8 cellular contexts compared by ENCODE assay signal in the genomic region with DNA sequence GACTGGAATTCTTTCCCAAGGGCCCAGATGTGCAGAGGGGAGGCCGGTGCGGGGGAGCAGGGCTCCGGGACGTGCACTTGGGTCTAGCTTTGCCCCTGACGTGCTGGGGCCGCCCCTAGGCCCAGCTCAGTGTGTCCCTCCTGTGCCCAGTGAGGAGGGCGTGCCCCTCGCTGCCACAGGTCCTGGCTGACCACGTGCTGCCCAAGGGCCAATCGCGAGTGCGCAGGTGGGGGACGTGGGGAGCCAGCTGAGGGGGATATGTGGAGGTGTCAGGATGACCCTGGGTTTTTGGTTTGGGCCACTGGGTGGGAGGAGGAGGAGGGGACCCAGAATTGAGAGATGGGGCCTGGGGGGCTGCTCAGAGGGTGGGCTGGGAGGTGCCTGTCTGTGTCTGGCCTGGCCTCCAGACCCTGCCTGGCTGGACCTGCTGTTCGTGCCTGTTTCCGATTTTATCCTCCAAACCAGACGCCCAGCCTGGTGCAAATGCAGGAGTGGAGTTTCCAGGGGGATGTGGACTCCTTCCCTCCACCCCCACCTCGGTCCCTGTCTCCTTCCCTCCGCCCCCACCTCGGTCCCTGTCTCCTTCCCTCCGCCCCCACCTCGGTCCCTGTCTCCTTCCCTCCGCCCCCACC. TPM values are rescaled to one million over a fixed set of nuclear protein-coding genes. Genes with fewer than 3 reads are reported as not detected.
DNase-seq lines count a peak whose midpoint lies in the region; ATAC-seq and TF ChIP-seq lines count a peak whose summit lies in the region.

No MANE protein-coding gene starts in this region.

- TF ChIP-seq POLR2A in right lobe of liver (IDR thresholded peaks at IDR 0.05) (no peak), transverse colon (IDR thresholded peaks at IDR 0.05) (no peak)

- H3K27ac Mint-ChIP-seq in activated CD4-positive, alpha-beta T cell treated with anti-CD3 and anti-CD28 coated beads, Interleukin-2, amount 10 ng/mL, durations not matched to agents 24 days and 14 days, result no peak overlapping the region

- H3K4me3 Mint-ChIP-seq in activated CD4-positive, alpha-beta T cell treated with anti-CD3 and anti-CD28 coated beads, Interleukin-2, amount 10 ng/mL, durations not matched to agents 24 days and 14 days, result no peak overlapping the region

- CTCF ChIA-PET in BJ (lab: Yijun Ruan, JAX), result interaction anchor here (1.2 to 1.7 kb wide), 3 partner anchors 14 to 78 kb away, joined by 3 to 6 read pairs (median 3); no protein-coding TSS in a partner anchor

- in situ Hi-C loops in transverse colon (cut with MboI; ENCODE audit: low pct_ligation_motif_present in 1 of 4, low pct_unique_long_range_greater_than_20kb in 1 of 4, low sequenced_read_pairs in 3 of 4), result no loop called here

- no peak for TF ChIP-seq CTCF in BJ (IDR thresholded peaks at IDR 0.05; ENCODE audit: insufficient read depth, low read depth, low read length)
- no peak for TF ChIP-seq CTCF in OCI-LY3 (IDR thresholded peaks at IDR 0.05; ENCODE audit: low read depth, low read length)
- TF ChIP-seq CTCF in coronary artery (IDR thresholded peaks at IDR 0.05), result no peak
- no peak for TF ChIP-seq CTCF in right lobe of liver (IDR thresholded peaks at IDR 0.05)
- TF ChIP-seq CTCF in transverse colon (IDR thresholded peaks at IDR 0.05), result no peak

- TF ChIP-seq EP300 in transverse colon (IDR thresholded peaks at IDR 0.05; ENCODE audit: low read depth), result no peak

- ATAC-seq in GM21723 (IDR thresholded peaks at IDR 0.05; ENCODE audit: unreplicated experiment) (peak; percentile 46), right lobe of liver (peak; percentile 44 to 61 (median 54)), GM19395 (IDR thresholded peaks at IDR 0.05; ENCODE audit: unreplicated experiment) (no peak)

- H3K9ac ChIP-seq in OCI-LY3 (ENCODE audit: low read length), result no peak overlapping the region

- DNase-seq in BJ (ENCODE audit: low read depth) (peak; percentile 17), coronary artery (ENCODE audit: low spot score) (no peak), right lobe of liver (peak; percentile 46 to 58 (median 49)), transverse colon (peak; percentile 67)
- no peak for DNase-seq in activated CD4-positive, alpha-beta T cell treated with anti-CD3 and anti-CD28 coated beads, Interleukin-2, amount 10 ng/mL, durations not matched to agents 24 days and 14 days

- no peak overlapping the region for H2AFZ ChIP-seq in OCI-LY3 (ENCODE audit: low read depth, low read length)

- POLR2A ChIA-PET in BJ (lab: Charles Lee), result no interaction called here

- 3% methylated on average over 5 of the region's 22 CpGs for WGBS in right lobe of liver (ENCODE audit: insufficient coverage, low coverage, low lambda C conversion rate, missing lambda C conversion rate)
- WGBS in transverse colon (ENCODE audit: low coverage in 1 of 2), 2 donors, result 6% methylated on average over 17 of the region's 22 CpGs; no CpG with 5 or more reads in 1 of the 2 donors

- H3K4me3 ChIP-seq in BJ (ENCODE audit: low read depth, low read length) (no peak overlapping the region), OCI-LY3 (ENCODE audit: low read length) (peak overlapping the region; percentile 74), coronary artery (peak overlapping the region; percentile 65), right lobe of liver (peak overlapping the region in 1 of 3 donors; percentile 11), transverse colon (peak overlapping the region in 2 of 4 donors; percentile 26 to 30)

- no peaks in the 10 kb centered on the region for H3K36me3 Mint-ChIP-seq in activated CD4-positive, alpha-beta T cell treated with anti-CD3 and anti-CD28 coated beads, Interleukin-2, amount 10 ng/mL, durations not matched to agents 24 days and 14 days (ENCODE audit: low read depth)

- no peaks in the 10 kb centered on the region for H3K27me3 ChIP-seq in BJ (ENCODE audit: control insufficient read depth, insufficient read depth, low read length)
- no peaks in the 10 kb centered on the region for H3K27me3 ChIP-seq in OCI-LY3 (ENCODE audit: low read depth, low read length)
- no peaks in the 10 kb centered on the region for H3K27me3 ChIP-seq in right lobe of liver
- peaks cover 4% of the 10 kb centered on the region for H3K27me3 ChIP-seq in transverse colon

- peaks cover 2% of the 10 kb centered on the region; the same call in 1 of the 2 replicates for H3K36me3 ChIP-seq in BJ (ENCODE audit: control insufficient read depth, insufficient read depth, low read length)
- no peaks in the 10 kb centered on the region for H3K36me3 ChIP-seq in OCI-LY3 (replicated peaks; ENCODE audit: low read depth, low read length)
- H3K36me3 ChIP-seq in right lobe of liver, result no peaks in the 10 kb centered on the region
- H3K36me3 ChIP-seq in transverse colon, result no peaks in the 10 kb centered on the region

- H3K27ac ChIP-seq in OCI-LY3 (ENCODE audit: low read length) (no peak overlapping the region), coronary artery (peak overlapping the region in 1 of 2 donors; percentile 20), right lobe of liver (no peak overlapping the region), transverse colon (peak overlapping the region; percentile 3 to 61 (median 18))

- H3K27me3 Mint-ChIP-seq in activated CD4-positive, alpha-beta T cell treated with anti-CD3 and anti-CD28 coated beads, Interleukin-2, amount 10 ng/mL, durations not matched to agents 24 days and 14 days, result peaks cover 2% of the 10 kb centered on the region

- H3K9me3 ChIP-seq in OCI-LY3 (ENCODE audit: insufficient read depth, low read length) (no peaks in the 10 kb centered on the region), right lobe of liver (no peaks in the 10 kb centered on the region), transverse colon (no peaks in the 10 kb centered on the region)

- no peaks in the 10 kb centered on the region for H3K4me1 Mint-ChIP-seq in activated CD4-positive, alpha-beta T cell treated with anti-CD3 and anti-CD28 coated beads, Interleukin-2, amount 10 ng/mL, durations not matched to agents 24 days and 14 days

- intact Hi-C loops in right lobe of liver (cut with DNase I), result no loop called here
- intact Hi-C loops in transverse colon (cut with DNase I; ENCODE audit: low total_unique reads), result no loop called here
- intact Hi-C loops in activated CD4-positive, alpha-beta T cell treated with anti-CD3 and anti-CD28 coated beads, Interleukin-2, amount 10 ng/mL, durations not matched to agents 24 days and 14 days (cut with micrococcal nuclease), result no loop called here

- no peaks in the 10 kb centered on the region for H3K9me3 Mint-ChIP-seq in activated CD4-positive, alpha-beta T cell treated with anti-CD3 and anti-CD28 coated beads, Interleukin-2, amount 10 ng/mL, durations not matched to agents 24 days and 14 days

- H4K20me1 ChIP-seq in OCI-LY3 (ENCODE audit: insufficient read depth, low read length), result no peaks in the 10 kb centered on the region

- H3K4me1 ChIP-seq in OCI-LY3 (ENCODE audit: low read length) (peaks cover 12% of the 10 kb centered on the region), right lobe of liver (peaks cover 0 to 11% (median 7%) of the 10 kb centered on the region in 4 donors), transverse colon (peaks cover 12 to 14% (median 13%) of the 10 kb centered on the region in 4 donors)

- no peaks in the 10 kb centered on the region for H3K79me2 ChIP-seq in OCI-LY3 (ENCODE audit: low read length)

- H3K4me2 ChIP-seq in OCI-LY3 (ENCODE audit: low read length), result peak overlapping the region; percentile 94

RNA-seq across cellular contexts. Expression of a gene that starts 6.1 kb away (rescaled TPM):
- not detected in 2 replicates for polyA plus RNA-seq in BJ (2011; rRNA removed)
- polyA minus RNA-seq in BJ (2011; rRNA and poly(A)+ RNA removed), result not detected in 2 replicates
- total RNA-seq in right lobe of liver (not detected), transverse colon (1 to 10 TPM; 3.0 to 7.5 (median 5.0) TPM)
- total RNA-seq in activated CD4-positive, alpha-beta T cell treated with anti-CD3 and anti-CD28 coated beads, Interleukin-2, amount 10 ng/mL, durations not matched to agents 24 days and 14 days, result not detected in 2 replicates

RNA-seq across cellular contexts. Expression of a gene that starts 35.7 kb away (rescaled TPM):
- polyA plus RNA-seq in BJ (2011; rRNA removed), result 4.3 and 8.9 TPM in 2 replicates
- polyA minus RNA-seq in BJ (2011; rRNA and poly(A)+ RNA removed), result 1.6 and 1.8 TPM in 2 replicates
- total RNA-seq in right lobe of liver (1 to 10 TPM; 4.0 to 7.7 (median 6.4) TPM), transverse colon (100 to 1,000 TPM in 1 of 4 donors, 10 to 100 TPM in 3; 23.6 to 108 (median 47.3) TPM)
- 24.5 and 28.0 TPM in 2 replicates for total RNA-seq in activated CD4-positive, alpha-beta T cell treated with anti-CD3 and anti-CD28 coated beads, Interleukin-2, amount 10 ng/mL, durations not matched to agents 24 days and 14 days

Comparison
In these comparisons a context has a peak if more than half of its experiments do, and no peak if none do; other contexts are left out.
1. DNase-seq: peak in BJ (single experiment), right lobe of liver (3 of 3) and transverse colon (single experiment); none in coronary artery (single experiment) and activated CD4-positive, alpha-beta T cell treated with anti-CD3 and anti-CD28 coated beads, Interleukin-2, amount 10 ng/mL, durations not matched to agents 24 days and 14 days (single experiment).
2. H3K27ac ChIP-seq: peak in transverse colon (4 of 4); none in OCI-LY3 (single experiment) and right lobe of liver (0 of 3).